ENCODE assay signal across 28 cellular contexts in the genomic region with DNA sequence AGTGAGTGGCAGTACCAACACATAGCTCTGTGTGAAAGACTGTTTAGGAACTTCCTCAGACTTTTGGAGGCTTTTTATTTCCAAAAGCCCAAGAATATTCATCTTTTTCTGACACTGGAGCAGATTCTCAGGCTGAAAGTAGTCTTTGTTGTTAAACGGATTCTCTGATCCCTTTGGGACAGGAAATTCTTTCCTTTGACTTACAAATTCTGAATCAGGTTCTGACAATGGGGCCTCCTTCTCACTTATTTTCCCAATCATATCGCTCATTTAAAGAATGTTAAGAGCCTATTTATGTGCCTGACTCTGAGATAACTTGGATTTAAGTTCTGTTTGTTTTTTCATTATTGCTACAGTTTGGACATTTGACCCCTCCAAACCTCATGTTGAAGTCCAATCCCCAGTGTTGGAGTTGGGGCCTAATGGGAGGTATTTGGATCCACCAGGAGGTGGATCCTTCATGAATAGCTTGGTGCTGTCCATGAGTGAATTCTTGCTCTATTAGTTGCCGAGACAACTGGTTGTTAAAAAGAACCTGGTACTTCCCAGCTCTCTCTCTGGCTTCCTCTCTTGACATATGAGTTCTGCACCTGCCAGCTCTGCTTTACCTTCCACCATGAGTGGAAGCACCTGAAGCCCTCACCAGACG.
"Had no signal": no experiment of that assay in that cellular context is flagged by ENCODE, and none has a peak within 500 bp of the region (broad histone marks: within the 10 kb centered on the region; RNA-seq: fewer than 3 reads in every experiment).

No MANE protein-coding gene starts in this region.

- H3K27ac Mint-ChIP-seq: activated T-cell treated with anti-CD3 and anti-CD28 coated beads, Interleukin-2, amount 50 U/mL, for 24 hours; immature natural killer cell; mesothelial cell of epicardium; naive B cell; nephron progenitor cell had no signal

- H3K79me2 ChIP-seq: parathyroid adenoma had no signal

- H3K4me2 ChIP-seq: smooth muscle cell had no signal

- H3K4me1 ChIP-seq: parathyroid adenoma had no signal

- H3K9me3 Mint-ChIP-seq: activated T-cell treated with anti-CD3 and anti-CD28 coated beads, Interleukin-2, amount 50 U/mL, for 24 hours; immature natural killer cell; mesothelial cell of epicardium; nephron progenitor cell had no signal

- H3K9me3 ChIP-seq: gastrocnemius medialis, psoas muscle, tibial nerve had no signal

- H2AFZ ChIP-seq: parathyroid adenoma had no signal

- H3K4me3 ChIP-seq: coronary artery, dorsolateral prefrontal cortex, gastrocnemius medialis, psoas muscle, smooth muscle cell, tibial nerve had no signal

- H3K9ac ChIP-seq: parathyroid adenoma had no signal

- H3K36me3 Mint-ChIP-seq: immature natural killer cell, mesothelial cell of epicardium, naive B cell had no signal

- H3K27ac ChIP-seq: brain microvascular endothelial cell, coronary artery, dorsolateral prefrontal cortex, gastrocnemius medialis, parathyroid adenoma, psoas muscle, tibial nerve had no signal

- H3K4me3 Mint-ChIP-seq: activated T-cell treated with anti-CD3 and anti-CD28 coated beads, Interleukin-2, amount 50 U/mL, for 24 hours; immature natural killer cell; mesothelial cell of epicardium; naive B cell; nephron progenitor cell had no signal

- ATAC-seq: gastrocnemius medialis, left colon, psoas muscle had no signal

- DNase-seq: activated CD4-positive, alpha-beta T cell treated with anti-CD3 and anti-CD28 coated beads for 4 hours; activated CD4-positive, alpha-beta T cell treated with anti-CD3 and anti-CD28 coated beads, Interleukin-2, amount 50 U/mL, for 4 hours; activated gamma-delta T cell; activated naive CD4-positive, alpha-beta T cell treated with anti-CD3 and anti-CD28 coated beads, Interleukin-2, amount 50 U/mL, for 16 hours; activated T-cell treated with anti-CD3 and anti-CD28 coated beads, Interleukin-2, amount 50 U/mL, for 24 hours; amniotic stem cell; brain microvascular endothelial cell; dorsolateral prefrontal cortex; effector memory CD4-positive, alpha-beta T cell; erythroblast; gastrocnemius medialis; glutamatergic neuron; immature natural killer cell; kidney; left colon; mammary epithelial cell; naive B cell; nephron progenitor cell; occipital lobe; psoas muscle; stimulated activated CD4-positive, alpha-beta T cell treated with anti-CD3 and anti-CD28 coated beads, Interleukin-15, amount 100 ng/mL, for 24 hours; stimulated activated CD4-positive, alpha-beta T cell treated with anti-CD3 and anti-CD28 coated beads, Interleukin-2, amount 100 ng/mL, for 24 hours; stimulated activated naive CD4-positive, alpha-beta T cell treated with Interleukin-2 at 50 U/mL for 16 hours had no signal

- H3K36me3 ChIP-seq: brain microvascular endothelial cell, gastrocnemius medialis, tibial nerve had no signal
